Comparison of ENCODE assay signal across 10 cellular contexts in the genomic region with DNA sequence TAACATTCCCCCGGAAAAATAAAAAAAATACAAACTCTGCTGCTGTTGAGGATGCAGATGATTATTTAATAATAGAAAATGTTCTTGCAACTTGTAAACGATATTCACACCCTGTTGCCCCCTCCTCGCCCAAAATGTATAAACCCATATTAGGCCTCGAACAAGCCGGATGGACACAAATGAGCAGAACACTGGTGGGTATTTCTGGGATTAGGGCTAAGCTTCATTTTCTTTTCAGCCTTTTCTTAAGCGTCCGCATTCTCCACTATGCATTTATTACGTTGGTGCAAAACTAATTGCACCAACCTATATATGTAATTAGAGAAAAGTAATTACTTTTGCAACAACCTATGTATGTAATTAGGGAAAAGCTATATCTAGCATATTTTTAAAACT. TPM values are rescaled to one million over a fixed set of nuclear protein-coding genes. Genes with fewer than 3 reads are reported as not detected.
DNase-seq lines count a peak whose midpoint lies in the region; ATAC-seq and TF ChIP-seq lines count a peak whose summit lies in the region.
"Had no signal": no experiment of that assay in that cellular context is flagged by ENCODE, and none has a peak within 500 bp of the region (broad histone marks: within the 10 kb centered on the region; RNA-seq: fewer than 3 reads in every experiment).

No MANE protein-coding gene starts in this region.

- H3K4me1 Mint-ChIP-seq in naive B cell = peaks cover 0 to 16% (median 9%) of the 10 kb centered on the region in 3 donors

- intact Hi-C loops in left ventricle myocardium superior (cut with micrococcal nuclease) = no loop called here
- intact Hi-C loops in colonic mucosa (cut with DNase I) = no loop called here
- intact Hi-C loops in vagina (cut with DNase I) = no loop called here

- H3K4me1 ChIP-seq in right atrium auricular region (peaks cover 0 to 27% of the 10 kb centered on the region in 2 donors), colonic mucosa (no peaks in the 10 kb centered on the region), vagina (no peaks in the 10 kb centered on the region)
- H3K4me1 ChIP-seq: Caco-2 had no signal

- no peaks in the 10 kb centered on the region for H3K36me3 Mint-ChIP-seq in naive B cell

- H3K27me3 ChIP-seq in right atrium auricular region = no peaks in the 10 kb centered on the region
- no peaks in the 10 kb centered on the region for H3K27me3 ChIP-seq in colonic mucosa
- H3K27me3 ChIP-seq in vagina = no peaks in the 10 kb centered on the region

- no peak for TF ChIP-seq POLR2A in vagina (IDR thresholded peaks at IDR 0.05)

- no peak for DNase-seq in right atrium auricular region (ENCODE audit: low spot score)
- no peak for DNase-seq in left ventricle myocardium superior
- no peak for DNase-seq in colonic mucosa
- DNase-seq in naive B cell = no peak
- DNase-seq in vagina (ENCODE audit: extremely low spot score in 2 of 2) = no peak
- no peak for DNase-seq in DMS153 (lab: John Stamatoyannopoulos, UW)
- no peak for DNase-seq in activated gamma-delta T cell (lab: John Stamatoyannopoulos, UW)
- no peak for DNase-seq in NCI-H1436 (lab: John Stamatoyannopoulos, UW)
- DNase-seq: Caco-2 had no signal

- H3K9me3 ChIP-seq in right atrium auricular region (no peaks in the 10 kb centered on the region), colonic mucosa (no peaks in the 10 kb centered on the region), vagina (no peaks in the 10 kb centered on the region)
- H3K9me3 ChIP-seq: Caco-2 had no signal

- H3K9me3 Mint-ChIP-seq in naive B cell = no peaks in the 10 kb centered on the region

- peaks cover 0 to 21% (median 4%) of the 10 kb centered on the region in 3 donors for H3K27me3 Mint-ChIP-seq in naive B cell

- peak overlapping the region in 1 of 6 donors; percentile 64 for H3K27ac Mint-ChIP-seq in naive B cell

- peak overlapping the region in 1 of 2 donors; percentile 76 for H3K9ac ChIP-seq in colonic mucosa (ENCODE audit: low read depth in 2 of 2, low read length in 2 of 2)

- ATAC-seq in left ventricle myocardium superior (no peak), naive B cell (ENCODE audit: low read depth in 2 of 2) (no peak)

- H3K36me3 ChIP-seq in right atrium auricular region (peaks cover 3% of the 10 kb centered on the region), colonic mucosa (no peaks in the 10 kb centered on the region), vagina (no peaks in the 10 kb centered on the region)

- H3K4me3 ChIP-seq in right atrium auricular region = peak overlapping the region; percentile 47 to 66
- peak overlapping the region; percentile 44 for H3K4me3 ChIP-seq in colonic mucosa
- H3K4me3 ChIP-seq in vagina = peak overlapping the region; percentile 49 to 69

- peak overlapping the region; percentile 73 to 94 (median 84) for H3K4me3 Mint-ChIP-seq in naive B cell

- TF ChIP-seq CTCF in right atrium auricular region (IDR thresholded peaks at IDR 0.05) (no peak), colonic mucosa (IDR thresholded peaks at IDR 0.05) (no peak), vagina (IDR thresholded peaks at IDR 0.05) (no peak)

- H3K27ac ChIP-seq in right atrium auricular region (peak overlapping the region; percentile 88 to 91), colonic mucosa (peak overlapping the region; percentile 71), vagina (peak overlapping the region; percentile 86)

RNA-seq across cellular contexts. Expression of gene GNG11, which starts 0.3 kb away (rescaled TPM):
- total RNA-seq in right atrium auricular region (10 to 100 TPM; 18.2 to 21.8 TPM), left ventricle myocardium superior (20.3 TPM), colonic mucosa (1 to 10 TPM; 2.1 to 4.1 TPM), vagina (15.0 TPM)
- 10 to 100 TPM in 1 of 6 donors, 1 to 10 TPM in 5; 1.1 to 11.9 (median 5.4) TPM for polyA plus RNA-seq in naive B cell (ENCODE audit: low read depth in 6 of 6)
- total RNA-seq: Caco-2 had no signal

RNA-seq across cellular contexts. Expression of gene GNGT1, which starts 14.8 kb away (rescaled TPM):
- total RNA-seq in right atrium auricular region (not detected), left ventricle myocardium superior (not detected), colonic mucosa (not detected), vagina (not detected)
- polyA plus RNA-seq in naive B cell (ENCODE audit: low read depth in 6 of 6) = not detected
- total RNA-seq: HT1080 had no signal

RNA-seq across cellular contexts. Expression of gene TFPI2, which starts 30.6 kb away (rescaled TPM):
- 1 to 10 TPM; 1.1 to 5.9 TPM for total RNA-seq in right atrium auricular region
- 1.4 TPM for total RNA-seq in left ventricle myocardium superior
- 1 to 10 TPM in 1 of 2 donors, under 1 TPM in 1; 0.30 to 1.6 TPM for total RNA-seq in colonic mucosa
- polyA plus RNA-seq in naive B cell (ENCODE audit: low read depth in 6 of 6) = under 1 TPM in 1 of 6 donors, not detected in 5; 0.74 TPM
- total RNA-seq in vagina = 0.74 TPM
- total RNA-seq: Caco-2, HT1080 had no signal
